In genomic region chr16:64866026-64866425, GRCh38 we compare ENCODE assay signal across 23 cellular contexts.
DNase-seq lines count a peak whose midpoint lies in the region; ATAC-seq and TF ChIP-seq lines count a peak whose summit lies in the region.
"Had no signal": no experiment of that assay in that cellular context is flagged by ENCODE, and none has a peak within 500 bp of the region (broad histone marks: within the 10 kb centered on the region; RNA-seq: fewer than 3 reads in every experiment).

No MANE protein-coding gene starts in this region.

- H2AFZ ChIP-seq in osteoblast (ENCODE audit: low read length) (no peak overlapping the region), GM23338 (no peak overlapping the region)
- H2AFZ ChIP-seq: PC-9 had no signal

- H3K27ac ChIP-seq in SJCRH30, result peak overlapping the region; percentile 91; the same call in 1 of the 2 replicates
- H3K27ac ChIP-seq in brain microvascular endothelial cell, result peak overlapping the region; percentile 94
- peak overlapping the region; percentile 93 for H3K27ac ChIP-seq in osteoblast (ENCODE audit: low read depth, low read length)
- H3K27ac ChIP-seq in GM23338 (ENCODE audit: low read depth), result no peak overlapping the region
- H3K27ac ChIP-seq: HL-60, PC-9, RWPE1 had no signal

- H3K36me3 ChIP-seq in SJCRH30 (no peaks in the 10 kb centered on the region), brain microvascular endothelial cell (replicated peaks) (no peaks in the 10 kb centered on the region), osteoblast (ENCODE audit: insufficient read depth, low read length) (no peaks in the 10 kb centered on the region), GM23338 (ENCODE audit: insufficient read depth) (no peaks in the 10 kb centered on the region)

- no peaks in the 10 kb centered on the region for H3K9me3 Mint-ChIP-seq in GM23338
- H3K9me3 Mint-ChIP-seq: H9, HFFc6 had no signal

- H3K79me2 ChIP-seq in osteoblast (ENCODE audit: insufficient read depth, low read length), result no peaks in the 10 kb centered on the region
- H3K79me2 ChIP-seq in GM23338 (replicated peaks; ENCODE audit: insufficient read depth), result no peaks in the 10 kb centered on the region

- peak; percentile 73 for DNase-seq in EH (ENCODE audit: low read depth)
- no peak for DNase-seq in SJCRH30
- DNase-seq in brain microvascular endothelial cell, result peak; percentile 31
- DNase-seq in osteoblast (ENCODE audit: insufficient read length, low spot score, missing footprints), result no peak
- DNase-seq in GM23338 (ENCODE audit: low spot score), result no peak
- DNase-seq in NCI-H146 (lab: John Stamatoyannopoulos, UW), result no peak
- DNase-seq: DMS53, H9, HFFc6, KBM-7, NCI-H1092 treated with DMSO at 0.1 percent for 48 hours, NCI-H1436 treated with DMSO at 0.1 percent for 48 hours, NCI-H2029, NCI-H2227 treated with DMSO at 0.1 percent for 48 hours, NCI-H510A, PC-9, SIG-M5 had no signal

- TF ChIP-seq CTCF in brain microvascular endothelial cell (IDR thresholded peaks at IDR 0.05; ENCODE audit: low read depth, low read length, missing control alignments) (no peak), osteoblast (IDR thresholded peaks at IDR 0.05; ENCODE audit: extremely low read depth, low read depth, low read length) (no peak), GM23338 (conservative IDR thresholded peaks at IDR 0.05; ENCODE audit: low read depth in 2 of 2) (no peak)

- H3K27me3 Mint-ChIP-seq in GM23338 (ENCODE audit: insufficient read depth, low read depth, poor library complexity), result no peaks in the 10 kb centered on the region

- H3K4me3 Mint-ChIP-seq in GM23338, result no peak overlapping the region
- H3K4me3 Mint-ChIP-seq: CD14-positive monocyte, H9, HFFc6 had no signal

- no peaks in the 10 kb centered on the region for H4K20me1 ChIP-seq in osteoblast (ENCODE audit: insufficient read depth, low read length)
- no peaks in the 10 kb centered on the region for H4K20me1 ChIP-seq in GM23338 (replicated peaks; ENCODE audit: insufficient read depth)

- no peak overlapping the region for H3K27ac Mint-ChIP-seq in GM23338
- H3K27ac Mint-ChIP-seq: CD14-positive monocyte, H9, HFFc6 had no signal

- H3K4me3 ChIP-seq in SJCRH30 (no peak overlapping the region), brain microvascular endothelial cell (ENCODE audit: low read depth, low read length) (no peak overlapping the region), osteoblast (ENCODE audit: insufficient read depth, low read length) (no peak overlapping the region), GM23338 (no peak overlapping the region)
- H3K4me3 ChIP-seq: PC-9 had no signal

- H3K4me1 ChIP-seq in SJCRH30 (peaks cover 46% of the 10 kb centered on the region), osteoblast (ENCODE audit: insufficient read depth, low read length) (peaks cover 25% of the 10 kb centered on the region), GM23338 (ENCODE audit: insufficient read depth) (no peaks in the 10 kb centered on the region)

- no peaks in the 10 kb centered on the region for H3F3A ChIP-seq in GM23338 (replicated peaks; ENCODE audit: low read depth)

- H3K27me3 ChIP-seq in SJCRH30, result no peaks in the 10 kb centered on the region
- H3K27me3 ChIP-seq in brain microvascular endothelial cell (replicated peaks), result no peaks in the 10 kb centered on the region
- no peaks in the 10 kb centered on the region for H3K27me3 ChIP-seq in osteoblast (ENCODE audit: insufficient read depth, low read length)
- no peaks in the 10 kb centered on the region for H3K27me3 ChIP-seq in GM23338 (ENCODE audit: insufficient read depth)

- peaks cover 3% of the 10 kb centered on the region; the same call in 1 of the 3 replicates for H3K4me1 Mint-ChIP-seq in GM23338
- H3K4me1 Mint-ChIP-seq: CD14-positive monocyte, H9 had no signal

- H3K9me2 ChIP-seq in GM23338 (ENCODE audit: insufficient read depth), result no peaks in the 10 kb centered on the region

- in situ Hi-C loops in brain microvascular endothelial cell (cut with HindIII; ENCODE audit: low pct_ligation_motif_present, low sequenced_read_pairs), result no loop called here

- H3K9me3 ChIP-seq in SJCRH30 (replicated peaks), result peaks cover 4% of the 10 kb centered on the region; the same call in 1 of the 2 replicates
- H3K9me3 ChIP-seq in osteoblast (ENCODE audit: low read depth, low read length), result no peaks in the 10 kb centered on the region

- H3K36me3 Mint-ChIP-seq in GM23338 (ENCODE audit: low read depth), result no peaks in the 10 kb centered on the region
- H3K36me3 Mint-ChIP-seq: CD14-positive monocyte had no signal

- no peak overlapping the region for H3K4me2 ChIP-seq in osteoblast (ENCODE audit: insufficient read depth, low read length)
- no peak overlapping the region for H3K4me2 ChIP-seq in GM23338
- H3K4me2 ChIP-seq: PC-9 had no signal

- no peak for ATAC-seq in HG03469 (IDR thresholded peaks at IDR 0.05; ENCODE audit: unreplicated experiment)
- no peak for ATAC-seq in GM23338
- ATAC-seq in HG03460 (IDR thresholded peaks at IDR 0.05; ENCODE audit: unreplicated experiment), result no peak
- ATAC-seq: HepG2 had no signal

TF ChIP-seq in GM23338, 12 proteins besides CTCF, POLR2A, EP300 and RAD21 (continues in another document):
- TF ChIP-seq JUNB (IDR thresholded peaks at IDR 0.05; ENCODE audit: unreplicated experiment), result no peak
- no peak for TF ChIP-seq EZH2 (IDR thresholded peaks at IDR 0.05; ENCODE audit: low read depth, unreplicated experiment)
- no peak for TF ChIP-seq POLR2AphosphoS5 (IDR thresholded peaks at IDR 0.05; ENCODE audit: low read depth)
- no peak for TF ChIP-seq ETS1 (IDR thresholded peaks at IDR 0.05)
- no peak for TF ChIP-seq NANOG (IDR thresholded peaks at IDR 0.05; ENCODE audit: borderline replicate concordance)
- no peak for TF ChIP-seq ZNF331 (CRISPR knock-in tag; IDR thresholded peaks at IDR 0.05; ENCODE audit: low read depth)
- no peak for TF ChIP-seq ZNF462 (CRISPR knock-in tag; IDR thresholded peaks at IDR 0.05)
- no peak for TF ChIP-seq STAT1 (IDR thresholded peaks at IDR 0.05; ENCODE audit: unreplicated experiment)

Comparison
In these comparisons a context has a peak if more than half of its experiments do, and no peak if none do; other contexts are left out.
1. DNase-seq: peak in EH (single experiment) and brain microvascular endothelial cell (single experiment); none in SJCRH30 (0 of 2), osteoblast (single experiment), GM23338 (single experiment) and NCI-H146 (single experiment).